22 cellular contexts compared by ENCODE assay signal in the genomic region with DNA sequence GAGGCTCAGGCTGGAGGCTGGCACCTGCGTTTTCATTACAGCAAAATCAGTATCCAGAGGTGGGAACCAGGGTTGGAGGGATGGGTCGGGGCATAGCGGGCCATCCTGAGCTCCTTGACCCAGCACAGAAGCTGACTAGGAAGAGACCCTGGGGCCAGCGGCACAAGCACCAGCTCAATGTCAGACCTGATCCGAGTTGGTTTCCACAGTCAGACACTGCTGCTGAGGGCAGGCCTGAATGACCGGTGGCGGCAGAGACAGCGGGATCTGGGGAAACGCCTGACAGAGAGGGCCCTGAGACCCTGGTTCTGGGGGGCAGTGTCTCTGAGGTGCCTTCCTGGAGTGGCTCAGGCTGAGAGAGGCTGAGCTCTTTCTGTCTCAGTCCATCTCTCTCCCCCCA.
"Had no signal": no experiment of that assay in that cellular context is flagged by ENCODE, and none has a peak within 500 bp of the region (broad histone marks: within the 10 kb centered on the region; RNA-seq: fewer than 3 reads in every experiment).

No MANE protein-coding gene starts in this region.

- H3K27ac ChIP-seq: HL-60, KMS-11, SJSA1, SK-N-MC had no signal

- H3K4me3 ChIP-seq: K562, SJSA1, SK-N-MC had no signal

- H3K9ac ChIP-seq: KMS-11 had no signal

- H3K4me2 ChIP-seq: KMS-11 had no signal

- H3K4me1 ChIP-seq: SJSA1 had no signal

- H3K27me3 Mint-ChIP-seq: IgD-negative memory B cell had no signal

- H3K36me3 Mint-ChIP-seq: IgD-negative memory B cell had no signal

- H3K4me1 Mint-ChIP-seq: IgD-negative memory B cell had no signal

- H3K27me3 ChIP-seq: SJSA1 had no signal

- H3K9me3 Mint-ChIP-seq: IgD-negative memory B cell had no signal

- H3K27ac Mint-ChIP-seq: IgD-negative memory B cell had no signal

- H3K36me3 ChIP-seq: SJSA1 had no signal

- DNase-seq: MV-4-11, NCI-H1048, NCI-H1105, NCI-H1417, NCI-H1436 treated with DMSO at 0.1 percent for 48 hours, NCI-H1694 treated with DMSO at 0.1 percent for 48 hours, NCI-H1930, NCI-H2081, NCI-H2107, NCI-H2227 treated with DMSO at 0.1 percent for 48 hours, NCI-H524, NCI-H526 treated with DMSO at 0.1 percent for 48 hours, NCI-H748 treated with DMSO at 0.1 percent for 48 hours, Right ventricle myocardium superior, RPMI8226, SIG-M5 had no signal
